ENCODE assay signal across 8 cellular contexts in the genomic region with DNA sequence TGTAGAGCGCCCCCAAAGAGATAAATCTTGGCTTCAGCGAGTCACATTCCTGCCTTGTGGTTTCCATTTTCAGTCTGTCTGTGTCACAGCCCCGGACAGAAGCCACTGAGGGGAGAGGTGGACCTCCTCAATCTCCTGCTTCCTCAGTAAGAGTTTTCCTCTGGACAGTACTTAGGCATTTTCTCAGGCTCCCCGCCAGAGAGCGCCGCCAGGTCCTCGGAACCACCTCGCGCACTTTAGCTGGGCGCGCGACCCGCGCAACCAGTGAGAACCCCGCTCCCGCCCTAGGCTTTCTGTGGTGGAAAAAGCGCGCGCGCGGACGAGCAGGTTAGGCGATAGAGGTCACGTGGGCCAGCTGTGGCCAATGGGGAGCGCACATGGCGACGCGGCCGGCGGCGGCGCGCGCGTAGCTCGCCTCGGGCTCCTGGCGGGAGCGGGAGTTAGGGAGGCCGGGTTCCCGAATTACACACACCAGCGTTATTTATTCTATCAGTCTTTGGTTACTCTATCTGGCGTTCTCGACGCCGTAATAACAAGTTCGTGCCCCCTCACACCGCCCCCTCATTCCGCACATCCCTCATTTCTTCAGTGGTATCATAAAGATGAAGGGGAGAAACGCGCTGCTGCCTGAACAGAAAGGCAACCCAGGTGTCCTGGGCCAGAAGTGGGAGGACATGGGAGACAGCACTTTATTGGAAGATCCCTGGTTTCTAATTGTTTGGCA. TPM values are rescaled to one million over a fixed set of nuclear protein-coding genes. Genes with fewer than 3 reads are reported as not detected.
DNase-seq lines count a peak whose midpoint lies in the region; ATAC-seq and TF ChIP-seq lines count a peak whose summit lies in the region.

No MANE protein-coding gene starts in this region.

- intact Hi-C loops in left lung (cut with DNase I): no loop called here

- POLR2A ChIA-PET in activated CD4-positive, alpha-beta T cell treated with anti-CD3 and anti-CD28 coated beads, Interleukin-2, amount 10 ng/mL, durations not matched to agents 7 days and 5 days (lab: Charles Lee): no interaction called here

- DNase-seq in CD1c-positive myeloid dendritic cell (ENCODE audit: extremely low spot score): peak; percentile 99
- peak; percentile 98 for DNase-seq in NCI-H526 treated with DMSO at 0.1 percent for 48 hours (lab: John Stamatoyannopoulos, UW)
- peak; percentile 99 for DNase-seq in activated CD4-positive, alpha-beta T cell treated with anti-CD3 and anti-CD28 coated beads, Interleukin-2, amount 10 ng/mL, durations not matched to agents 7 days and 5 days
- peak; percentile 98 for DNase-seq in dedifferentiated amniotic fluid mesenchymal stem cell (ENCODE audit: extremely low spot score)
- DNase-seq in left lung: peak; percentile 99 to 100
- peak; percentile 98 for DNase-seq in stimulated activated CD4-positive, alpha-beta T cell treated with anti-CD3 and anti-CD28 coated beads, Interleukin-2, amount 100 ng/mL, for 4 hours (ENCODE audit: low read depth)

- H3K4me3 ChIP-seq in left lung: peak overlapping the region; percentile 47 to 53

- CTCF ChIA-PET in activated CD4-positive, alpha-beta T cell treated with anti-CD3 and anti-CD28 coated beads, Interleukin-2, amount 10 ng/mL, durations not matched to agents 7 days and 5 days (lab: Charles Lee): interaction anchor here (0.6 to 1.4 kb wide), 11 partner anchors 8 to 267 kb away, joined by 3 to 6 read pairs (median 4); partner anchors contain the start of gene KCTD20

- ATAC-seq in GM19351 (IDR thresholded peaks at IDR 0.05; ENCODE audit: unreplicated experiment) (peak; percentile 93), HG03520 (IDR thresholded peaks at IDR 0.05; ENCODE audit: unreplicated experiment) (peak; percentile 86), left lung (peak; percentile 99)

- H3K4me1 Mint-ChIP-seq in activated CD4-positive, alpha-beta T cell treated with anti-CD3 and anti-CD28 coated beads, Interleukin-2, amount 10 ng/mL, durations not matched to agents 7 days and 5 days: peaks cover 21% of the 10 kb centered on the region

- H3K36me3 ChIP-seq in left lung: no peaks in the 10 kb centered on the region

- no peaks in the 10 kb centered on the region for H3K27me3 Mint-ChIP-seq in activated CD4-positive, alpha-beta T cell treated with anti-CD3 and anti-CD28 coated beads, Interleukin-2, amount 10 ng/mL, durations not matched to agents 7 days and 5 days

- no peaks in the 10 kb centered on the region for H3K36me3 Mint-ChIP-seq in activated CD4-positive, alpha-beta T cell treated with anti-CD3 and anti-CD28 coated beads, Interleukin-2, amount 10 ng/mL, durations not matched to agents 7 days and 5 days (ENCODE audit: low read depth)

- H3K27ac Mint-ChIP-seq in activated CD4-positive, alpha-beta T cell treated with anti-CD3 and anti-CD28 coated beads, Interleukin-2, amount 10 ng/mL, durations not matched to agents 7 days and 5 days: peak overlapping the region; percentile 86

- peaks cover 5 to 8% of the 10 kb centered on the region in 2 donors for H3K4me1 ChIP-seq in left lung

- no peaks in the 10 kb centered on the region for H3K27me3 ChIP-seq in left lung

- no peaks in the 10 kb centered on the region for H3K9me3 ChIP-seq in left lung

- H3K4me3 Mint-ChIP-seq in activated CD4-positive, alpha-beta T cell treated with anti-CD3 and anti-CD28 coated beads, Interleukin-2, amount 10 ng/mL, durations not matched to agents 7 days and 5 days: peak overlapping the region; percentile 81

- peak overlapping the region; percentile 76 to 81 for H3K27ac ChIP-seq in left lung

- H3K9me3 Mint-ChIP-seq in activated CD4-positive, alpha-beta T cell treated with anti-CD3 and anti-CD28 coated beads, Interleukin-2, amount 10 ng/mL, durations not matched to agents 7 days and 5 days: no peaks in the 10 kb centered on the region

- TF ChIP-seq CTCF in left lung (IDR thresholded peaks at IDR 0.05): peak; percentile 45 to 56

RNA-seq across cellular contexts. Expression of gene PXT1, which starts 19.4 kb away (rescaled TPM):
- total RNA-seq in activated CD4-positive, alpha-beta T cell treated with anti-CD3 and anti-CD28 coated beads, Interleukin-2, amount 10 ng/mL, durations not matched to agents 7 days and 5 days: under 1 TPM; 0.17 to 0.40 TPM
- not detected for total RNA-seq in left lung

RNA-seq across cellular contexts. Expression of gene KCTD20, which starts 19.5 kb away (rescaled TPM):
- total RNA-seq in activated CD4-positive, alpha-beta T cell treated with anti-CD3 and anti-CD28 coated beads, Interleukin-2, amount 10 ng/mL, durations not matched to agents 7 days and 5 days: 10 to 100 TPM; 49.7 to 49.8 TPM
- 10 to 100 TPM; 47.4 to 53.9 TPM for total RNA-seq in left lung

RNA-seq across cellular contexts. Expression of gene ETV7, which starts 35.8 kb away (rescaled TPM):
- 10 to 100 TPM; 13.4 to 15.3 TPM for total RNA-seq in activated CD4-positive, alpha-beta T cell treated with anti-CD3 and anti-CD28 coated beads, Interleukin-2, amount 10 ng/mL, durations not matched to agents 7 days and 5 days
- 1 to 10 TPM; 5.3 to 5.6 TPM for total RNA-seq in left lung

Comparison
In these comparisons a context has a peak if more than half of its experiments do, and no peak if none do; other contexts are left out.
1. Peak in every context shown above with its lines: DNase-seq, ATAC-seq, H3K4me3 ChIP-seq and H3K27ac ChIP-seq.